1 cellular context compared by ENCODE assay signal in the genomic region with DNA sequence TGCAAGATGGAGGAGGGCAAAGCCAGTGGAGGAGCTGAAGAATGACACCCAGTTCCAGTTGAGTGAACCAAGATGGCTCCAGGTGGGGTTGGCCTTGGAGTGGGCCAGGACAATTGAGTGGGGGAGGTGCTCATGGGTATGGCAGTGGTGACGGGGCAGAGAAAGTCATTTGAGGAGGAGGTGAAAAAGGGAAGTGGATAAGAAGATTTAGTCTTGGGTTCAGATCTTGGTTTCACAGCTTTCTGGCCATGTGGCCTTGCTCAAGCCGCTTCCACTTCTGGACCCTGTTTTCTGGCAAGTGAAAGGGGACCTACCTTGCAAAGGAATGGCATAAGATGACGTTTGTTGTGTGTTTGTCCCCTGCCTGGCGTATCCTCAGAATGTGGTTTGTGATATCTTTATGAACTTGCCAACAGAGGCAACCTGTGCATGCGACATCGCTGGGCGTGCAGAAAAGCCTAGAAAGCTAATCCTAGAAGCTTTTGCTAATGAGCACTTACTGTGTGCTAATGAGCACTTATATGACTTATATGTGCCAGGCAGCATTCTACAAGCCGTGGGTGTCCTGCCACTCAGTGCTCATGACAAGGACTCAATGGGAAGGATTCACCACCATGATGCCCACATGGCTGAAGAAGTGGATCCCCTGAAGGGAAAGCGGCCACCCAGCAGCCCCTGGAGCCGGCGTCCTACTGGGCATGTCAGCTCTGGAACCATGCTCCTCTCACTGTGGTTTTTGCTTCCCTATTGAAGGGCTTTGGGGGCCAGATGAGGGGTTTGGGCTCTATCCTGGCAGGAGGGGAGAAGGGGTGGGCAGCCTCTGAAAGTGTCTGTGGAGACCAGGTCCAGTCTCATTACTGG.
TF ChIP-seq lines count a peak whose summit lies in the region.

No MANE protein-coding gene starts in this region.

TF ChIP-seq in GM12878, 131 proteins besides CTCF, POLR2A, EP300 and RAD21 (continued from another document):
- TF ChIP-seq SPI1 (IDR thresholded peaks at IDR 0.05; ENCODE audit: borderline replicate concordance, insufficient read depth, low read depth, low read length) (peak; percentile 86), YY1 (IDR thresholded peaks at IDR 0.05; ENCODE audit: low read depth, low read length) (0 out of 2 replicates have a peak, but pooled peaks have one; percentile 24), PAX5 (IDR thresholded peaks at IDR 0.05; ENCODE audit: borderline replicate concordance, low read depth, low read length) (peak; percentile 32; the same call in 1 of the 2 replicates), GATAD2B (conservative IDR thresholded peaks at IDR 0.05; ENCODE audit: low read depth) (no peak)
TF ChIP-seq in GM12878: peak in this region for 4.
